ENCODE assay signal across 16 cellular contexts in genomic region chr7:26659121-26659520, GRCh38.
"Had no signal": no experiment of that assay in that cellular context is flagged by ENCODE, and none has a peak within 500 bp of the region (broad histone marks: within the 10 kb centered on the region; RNA-seq: fewer than 3 reads in every experiment).

No MANE protein-coding gene starts in this region.

- H3K9ac ChIP-seq: parathyroid adenoma had no signal

- H3K4me1 Mint-ChIP-seq: memory B cell had no signal

- H2AFZ ChIP-seq: parathyroid adenoma had no signal

- H3K27me3 Mint-ChIP-seq: memory B cell; natural killer cell treated with Interleukin-12 subunit alpha and Interleukin-12 subunit beta and Interleukin-15 and Interleukin-18, amount 100 ng/mL, for 72 hours had no signal

- H3K27me3 ChIP-seq: adrenal gland, gastroesophageal sphincter, right atrium auricular region had no signal

- H3K36me3 ChIP-seq: adrenal gland, left ventricle myocardium inferior, right atrium auricular region had no signal

- H3K4me3 Mint-ChIP-seq: memory B cell; natural killer cell treated with Interleukin-12 subunit alpha and Interleukin-12 subunit beta and Interleukin-15 and Interleukin-18, amount 100 ng/mL, for 72 hours had no signal

- H3K27ac ChIP-seq: adrenal gland, coronary artery, gastroesophageal sphincter, left ventricle myocardium inferior, parathyroid adenoma, right atrium auricular region, skin epidermis had no signal

- H3K36me3 Mint-ChIP-seq: memory B cell; natural killer cell treated with Interleukin-12 subunit alpha and Interleukin-12 subunit beta and Interleukin-15 and Interleukin-18, amount 100 ng/mL, for 72 hours had no signal

- ATAC-seq: gastroesophageal sphincter; natural killer cell treated with Interleukin-12 subunit alpha and Interleukin-12 subunit beta and Interleukin-15 and Interleukin-18, amount 100 ng/mL, for 72 hours had no signal

- H3K4me1 ChIP-seq: left ventricle myocardium inferior, parathyroid adenoma, right atrium auricular region had no signal

- H3K4me3 ChIP-seq: adrenal gland, coronary artery, gastroesophageal sphincter, left ventricle myocardium inferior, right atrium auricular region, skin epidermis had no signal

- H3K9me3 ChIP-seq: adrenal gland, gastroesophageal sphincter, left ventricle myocardium inferior, right atrium auricular region had no signal

- DNase-seq: activated CD4-positive, alpha-beta T cell treated with anti-CD3 and anti-CD28 coated beads, Interleukin-2, amount 50 U/mL, for 1 hour; activated CD4-positive, CD25-positive, alpha-beta regulatory T cell; activated naive CD4-positive, alpha-beta T cell treated with anti-CD3 and anti-CD28 coated beads, Interleukin-2, amount 50 U/mL, for 16 hours; adrenal gland; central memory CD4-positive, alpha-beta T cell; effector CD8-positive, alpha-beta T cell; kidney; left ventricle myocardium inferior; trophoblast cell had no signal

- H3K27ac Mint-ChIP-seq: memory B cell; natural killer cell treated with Interleukin-12 subunit alpha and Interleukin-12 subunit beta and Interleukin-15 and Interleukin-18, amount 100 ng/mL, for 72 hours had no signal

- H3K9me3 Mint-ChIP-seq: memory B cell; natural killer cell treated with Interleukin-12 subunit alpha and Interleukin-12 subunit beta and Interleukin-15 and Interleukin-18, amount 100 ng/mL, for 72 hours had no signal
